ENCODE assay signal across 12 cellular contexts in genomic region chr14:74510211-74510931, GRCh38. TPM values are rescaled to one million over a fixed set of nuclear protein-coding genes. Genes with fewer than 3 reads are reported as not detected.
A peak's percentile ranks its signal among the peaks of the same experiment; 100 is the strongest.
DNase-seq lines count a peak whose midpoint lies in the region; ATAC-seq and TF ChIP-seq lines count a peak whose summit lies in the region.
"Had no signal": no experiment of that assay in that cellular context is flagged by ENCODE, and none has a peak within 500 bp of the region (broad histone marks: within the 10 kb centered on the region; RNA-seq: fewer than 3 reads in every experiment).

No MANE protein-coding gene starts in this region.

- H3K9ac ChIP-seq in HCT116 (ENCODE audit: low read length), result peak overlapping the region; percentile 20; the same call in 1 of the 2 replicates
- H3K9ac ChIP-seq in adipocyte (ENCODE audit: low read length), result peak overlapping the region; percentile 25

- intact Hi-C loops in HCT116 (cut with micrococcal nuclease), result no loop called here

- CTCF ChIA-PET in HCT116 (lab: Charles Lee), result interaction anchor here (1.4 kb wide), 1 partner anchor 8 kb away, joined by 4 read pairs; no protein-coding TSS in a partner anchor

- TF ChIP-seq RAD21 in HCT116 (IDR thresholded peaks at IDR 0.05; ENCODE audit: low read depth), result no peak

- H4K20me1 ChIP-seq in HCT116 (ENCODE audit: insufficient read depth), result no peaks in the 10 kb centered on the region

- no peaks in the 10 kb centered on the region for H3K27me3 ChIP-seq in HCT116 (ENCODE audit: insufficient read depth, low read length)
- H3K27me3 ChIP-seq in adipocyte (replicated peaks; ENCODE audit: control insufficient read depth, insufficient read depth, low read length), result no peaks in the 10 kb centered on the region

- no peak for TF ChIP-seq POLR2A in HCT116 (IDR thresholded peaks at IDR 0.05; ENCODE audit: borderline replicate concordance, extremely low read depth, insufficient read depth, insufficient read length)

- DNase-seq in HCT116 (ENCODE audit: low read depth, low spot score) (no peak), adipocyte (ENCODE audit: low read depth) (no peak), foreskin melanocyte (peak; percentile 45), skeletal muscle cell (ENCODE audit: low read depth) (peak; percentile 56), RPMI8226 (no peak)
- DNase-seq in stimulated activated CD4-positive, alpha-beta T cell treated with anti-CD3 and anti-CD28 coated beads, Interleukin-15, amount 100 ng/mL, for 24 hours, result no peak
- DNase-seq in activated CD4-positive, CD25-positive, alpha-beta regulatory T cell (lab: John Stamatoyannopoulos, UW), result no peak
- DNase-seq: amygdala; CD4-positive, alpha-beta memory T cell; substantia nigra had no signal

- no peaks in the 10 kb centered on the region for H3K9me3 ChIP-seq in HCT116 (ENCODE audit: control insufficient read depth in 1 of 2, insufficient read depth in 1 of 2, low read depth in 1 of 2, low read length in 2 of 2)
- H3K9me3 ChIP-seq in adipocyte (ENCODE audit: control insufficient read depth, low read length), result no peaks in the 10 kb centered on the region

- H3K4me3 ChIP-seq in HCT116 (replicated peaks in 1 of 2; ENCODE audit: low read depth in 1 of 2, low read length in 2 of 2), result peak overlapping the region in 1 of 2 experiments; percentile 4; a peak in 1 of 4 replicates
- H3K4me3 ChIP-seq in adipocyte (ENCODE audit: low read length), result no peak overlapping the region
- no peak overlapping the region for H3K4me3 ChIP-seq in skeletal muscle cell (ENCODE audit: low read depth, low read length)
- H3K4me3 ChIP-seq: PC-9 had no signal

- no peak overlapping the region for H3K27ac ChIP-seq in HCT116 (ENCODE audit: low read depth, low read length)

- ATAC-seq in HCT116 (no peak), HG03469 (IDR thresholded peaks at IDR 0.05; ENCODE audit: unreplicated experiment) (no peak)

- peak overlapping the region; percentile 61 for H3K4me2 ChIP-seq in HCT116 (ENCODE audit: low read length)
- H3K4me2 ChIP-seq: PC-9 had no signal

- BruUV-seq in HCT116 (replicated peaks; lab: Mats Ljungman, UMichigan), result no TSS peak

- H3K36me3 ChIP-seq in HCT116 (ENCODE audit: control insufficient read depth in 1 of 2, insufficient read depth in 2 of 2, low read length in 2 of 2) (no peaks in the 10 kb centered on the region), adipocyte (ENCODE audit: control insufficient read depth, insufficient read depth, low read length, severe bottlenecking) (peaks cover 35% of the 10 kb centered on the region)

- H3K4me1 ChIP-seq in HCT116 (ENCODE audit: control insufficient read depth in 1 of 2, insufficient read depth in 2 of 2, low read length in 2 of 2), result peaks cover 0 to 20% of the 10 kb centered on the region in 2 experiments; a peak in 2 of 4 replicates
- H3K4me1 ChIP-seq in adipocyte (ENCODE audit: control insufficient read depth, insufficient read depth, low read length), result peaks cover 47% of the 10 kb centered on the region

- POLR2A ChIA-PET in HCT116 (lab: Charles Lee), result no interaction called here

- H2AFZ ChIP-seq in HCT116 (ENCODE audit: low read depth, low read length, poor library complexity, severe bottlenecking), result no peak overlapping the region
- H2AFZ ChIP-seq: PC-9 had no signal

- no peak for TF ChIP-seq CTCF in HCT116 (IDR thresholded peaks at IDR 0.05 in 2 of 3, conservative IDR thresholded peaks at IDR 0.05 in 1 of 3; ENCODE audit: borderline replicate concordance in 1 of 3, insufficient read depth in 1 of 3, low read depth in 2 of 3, low read length in 2 of 3)

- RAD21 ChIA-PET in HCT116 (lab: Charles Lee; ENCODE audit: low non-redundant PET in 1 of 2, low total read pairs in 2 of 2, uncharacterized antibody in 2 of 2, unreplicated experiment in 2 of 2), result no interaction called here

- no peaks in the 10 kb centered on the region for H3K9me2 ChIP-seq in HCT116 (ENCODE audit: insufficient read depth)

- no peaks in the 10 kb centered on the region for H3K79me2 ChIP-seq in HCT116 (ENCODE audit: insufficient read depth, low read length)

TF ChIP-seq in HCT116, 20 proteins besides CTCF, POLR2A, EP300 and RAD21:
- TF ChIP-seq YY1 (IDR thresholded peaks at IDR 0.05; ENCODE audit: extremely low read depth, insufficient replicate concordance, low read depth, low read length), result no peak
- TF ChIP-seq JUND (IDR thresholded peaks at IDR 0.05), result no peak
- TF ChIP-seq EGR1 (IDR thresholded peaks at IDR 0.05; ENCODE audit: low read depth), result no peak
- TF ChIP-seq SP1 (IDR thresholded peaks at IDR 0.05; ENCODE audit: low read depth), result no peak
- no peak for TF ChIP-seq ATF3 (IDR thresholded peaks at IDR 0.05)
- no peak for TF ChIP-seq POLR2AphosphoS5 (IDR thresholded peaks at IDR 0.05; ENCODE audit: low read depth, low read length)
- TF ChIP-seq, protein P1, sequence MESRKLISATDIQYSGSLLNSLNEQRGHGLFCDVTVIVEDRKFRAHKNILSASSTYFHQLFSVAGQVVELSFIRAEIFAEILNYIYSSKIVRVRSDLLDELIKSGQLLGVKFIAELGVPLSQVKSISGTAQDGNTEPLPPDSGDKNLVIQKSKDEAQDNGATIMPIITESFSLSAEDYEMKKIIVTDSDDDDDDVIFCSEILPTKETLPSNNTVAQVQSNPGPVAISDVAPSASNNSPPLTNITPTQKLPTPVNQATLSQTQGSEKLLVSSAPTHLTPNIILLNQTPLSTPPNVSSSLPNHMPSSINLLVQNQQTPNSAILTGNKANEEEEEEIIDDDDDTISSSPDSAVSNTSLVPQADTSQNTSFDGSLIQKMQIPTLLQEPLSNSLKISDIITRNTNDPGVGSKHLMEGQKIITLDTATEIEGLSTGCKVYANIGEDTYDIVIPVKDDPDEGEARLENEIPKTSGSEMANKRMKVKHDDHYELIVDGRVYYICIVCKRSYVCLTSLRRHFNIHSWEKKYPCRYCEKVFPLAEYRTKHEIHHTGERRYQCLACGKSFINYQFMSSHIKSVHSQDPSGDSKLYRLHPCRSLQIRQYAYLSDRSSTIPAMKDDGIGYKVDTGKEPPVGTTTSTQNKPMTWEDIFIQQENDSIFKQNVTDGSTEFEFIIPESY (IDR thresholded peaks at IDR 0.05; ENCODE audit: extremely low read depth, insufficient replicate concordance, low read length), result no peak
- TF ChIP-seq FOSL1 (IDR thresholded peaks at IDR 0.05; ENCODE audit: low read depth), result no peak
- TF ChIP-seq ELF1 (IDR thresholded peaks at IDR 0.05; ENCODE audit: borderline replicate concordance, low read depth), result no peak
- TF ChIP-seq CBX3 (IDR thresholded peaks at IDR 0.05; ENCODE audit: low read depth), result no peak
- no peak for TF ChIP-seq CEBPB (IDR thresholded peaks at IDR 0.05; ENCODE audit: low read depth)
- TF ChIP-seq EZH2phosphoT487 (IDR thresholded peaks at IDR 0.05; ENCODE audit: borderline replicate concordance), result no peak
- TF ChIP-seq SRF (IDR thresholded peaks at IDR 0.05; ENCODE audit: low read depth), result no peak
- TF ChIP-seq TCF7L2 (IDR thresholded peaks at IDR 0.05; ENCODE audit: borderline replicate concordance, extremely low read depth, insufficient read depth, insufficient read length), result no peak
- TF ChIP-seq SIN3A (IDR thresholded peaks at IDR 0.05; ENCODE audit: low read depth), result no peak
- TF ChIP-seq ZFX (IDR thresholded peaks at IDR 0.05), result no peak

RNA-seq across cellular contexts. Expression of gene ISCA2, which starts 16.8 kb away (rescaled TPM):
- 27.5 TPM for total RNA-seq in HCT116 (2021; ENCODE audit: unreplicated experiment)
- polyA plus RNA-seq in HCT116 (2012), result 14.3 and 16.6 TPM in 2 replicates

RNA-seq across cellular contexts. Expression of gene NPC2, which starts 17.3 kb away (rescaled TPM):
- 105 TPM for total RNA-seq in HCT116 (2021; ENCODE audit: unreplicated experiment)
- polyA plus RNA-seq in HCT116 (2012), result 191 and 211 TPM in 2 replicates

Comparison
In these comparisons a context has a peak if more than half of its experiments do, and no peak if none do; other contexts are left out.
1. DNase-seq: peak in foreskin melanocyte (single experiment) and skeletal muscle cell (single experiment); none in HCT116 (single experiment), adipocyte (single experiment), stimulated activated CD4-positive, alpha-beta T cell treated with anti-CD3 and anti-CD28 coated beads, Interleukin-15, amount 100 ng/mL, for 24 hours (single experiment), activated CD4-positive, CD25-positive, alpha-beta regulatory T cell (0 of 4) and RPMI8226 (single experiment).